Comparison of ENCODE assay signal across 13 cellular contexts in genomic region chr15:45448066-45448510, GRCh38.
A peak's percentile ranks its signal among the peaks of the same experiment; 100 is the strongest.
DNase-seq lines count a peak whose midpoint lies in the region; ATAC-seq, FAIRE-seq and TF ChIP-seq lines count a peak whose summit lies in the region.
"Had no signal": no experiment of that assay in that cellular context is flagged by ENCODE, and none has a peak within 500 bp of the region (broad histone marks: within the 10 kb centered on the region; RNA-seq: fewer than 3 reads in every experiment).

No MANE protein-coding gene starts in this region.

- no peak overlapping the region for H3K9ac ChIP-seq in MM.1S (ENCODE audit: low read length)
- H3K9ac ChIP-seq: KMS-11 had no signal

- H3F3A ChIP-seq in MM.1S (ENCODE audit: insufficient read depth, low read length) = no peaks in the 10 kb centered on the region

- H3K36me3 ChIP-seq in hepatocyte (replicated peaks; ENCODE audit: insufficient read depth, low read depth) = no peaks in the 10 kb centered on the region
- no peaks in the 10 kb centered on the region for H3K36me3 ChIP-seq in spleen
- H3K36me3 ChIP-seq in MM.1S (replicated peaks; ENCODE audit: insufficient read depth, low read length) = no peaks in the 10 kb centered on the region
- H3K36me3 ChIP-seq: thoracic aorta had no signal

- no peaks in the 10 kb centered on the region for H3K9me3 Mint-ChIP-seq in activated CD4-positive, alpha-beta memory T cell treated with anti-CD3 and anti-CD28 coated beads, Interleukin-2, amount 10 ng/mL, durations not matched to agents 7 days and 5 days
- H3K9me3 Mint-ChIP-seq: T-helper 1 cell treated with Interleukin-12 subunit alpha and Interleukin-12 subunit beta and Interleukin-4 antibody, amounts not matched to agents 30 μg/mL and 1 μg/mL, for 36 hours had no signal

- H2AFZ ChIP-seq in hepatocyte (no peak overlapping the region), MM.1S (ENCODE audit: low read length) (no peak overlapping the region)

- CTCF ChIA-PET in activated CD4-positive, alpha-beta memory T cell treated with anti-CD3 and anti-CD28 coated beads, Interleukin-2, amount 10 ng/mL, durations not matched to agents 7 days and 5 days (lab: Charles Lee) = no interaction called here

- H3K4me1 ChIP-seq in hepatocyte (ENCODE audit: insufficient read depth) (peaks cover 21% of the 10 kb centered on the region), spleen (peaks cover 0 to 18% (median 3%) of the 10 kb centered on the region in 6 donors), MM.1S (ENCODE audit: low read length) (peaks cover 6% of the 10 kb centered on the region; the same call in 1 of the 2 replicates)

- FAIRE-seq in RCC 7860 (lab: Jason Lieb, UNC) = peak; percentile 34

- H3K27ac ChIP-seq in hepatocyte (peak overlapping the region; percentile 96), spleen (no peak overlapping the region), MM.1S (ENCODE audit: low read length) (no peak overlapping the region)
- H3K27ac ChIP-seq: KMS-11, thoracic aorta had no signal

- H3K79me2 ChIP-seq in hepatocyte (no peaks in the 10 kb centered on the region), MM.1S (ENCODE audit: low read length) (no peaks in the 10 kb centered on the region)

- peaks cover 13% of the 10 kb centered on the region for H3K27me3 Mint-ChIP-seq in activated CD4-positive, alpha-beta memory T cell treated with anti-CD3 and anti-CD28 coated beads, Interleukin-2, amount 10 ng/mL, durations not matched to agents 7 days and 5 days

- POLR2A ChIA-PET in activated CD4-positive, alpha-beta memory T cell treated with anti-CD3 and anti-CD28 coated beads, Interleukin-2, amount 10 ng/mL, durations not matched to agents 7 days and 5 days (lab: Charles Lee) = interaction anchor here (0.6 to 1.6 kb wide), 2 partner anchors 10 to 17 kb away, joined by 5 to 6 read pairs; no protein-coding TSS in a partner anchor

- H3K4me1 Mint-ChIP-seq in activated CD4-positive, alpha-beta memory T cell treated with anti-CD3 and anti-CD28 coated beads, Interleukin-2, amount 10 ng/mL, durations not matched to agents 7 days and 5 days = no peaks in the 10 kb centered on the region
- H3K4me1 Mint-ChIP-seq: activated naive CD4-positive, alpha-beta T cell treated with anti-CD3 and anti-CD28 coated beads, Interleukin-2, amount 10 ng/mL, durations not matched to agents 7 days and 5 days had no signal

- TF ChIP-seq CTCF in hepatocyte (IDR thresholded peaks at IDR 0.05; ENCODE audit: poor library complexity) = no peak
- no peak for TF ChIP-seq CTCF in spleen (IDR thresholded peaks at IDR 0.05 in 8 of 11, conservative IDR thresholded peaks at IDR 0.05 in 3 of 11)
- TF ChIP-seq CTCF in MM.1S (IDR thresholded peaks at IDR 0.05; ENCODE audit: low read length) = no peak

- intact Hi-C loops in spleen (cut with DNase I; ENCODE audit: low total_unique reads) = no loop called here

- no peak overlapping the region for H3K4me2 ChIP-seq in hepatocyte
- no peak overlapping the region for H3K4me2 ChIP-seq in MM.1S (ENCODE audit: low read depth, low read length)
- H3K4me2 ChIP-seq: KMS-11 had no signal

- H3K27me3 ChIP-seq in hepatocyte = no peaks in the 10 kb centered on the region
- H3K27me3 ChIP-seq in spleen (replicated peaks in 1 of 7) = no peaks in the 10 kb centered on the region
- no peaks in the 10 kb centered on the region for H3K27me3 ChIP-seq in MM.1S (replicated peaks; ENCODE audit: insufficient read depth, low read length)

- H3K27ac Mint-ChIP-seq in activated CD4-positive, alpha-beta memory T cell treated with anti-CD3 and anti-CD28 coated beads, Interleukin-2, amount 10 ng/mL, durations not matched to agents 7 days and 5 days = no peak overlapping the region
- H3K27ac Mint-ChIP-seq: activated naive CD4-positive, alpha-beta T cell treated with anti-CD3 and anti-CD28 coated beads, Interleukin-2, amount 10 ng/mL, durations not matched to agents 7 days and 5 days; T-helper 1 cell treated with Interleukin-12 subunit alpha and Interleukin-12 subunit beta and Interleukin-4 antibody, amounts not matched to agents 30 μg/mL and 1 μg/mL, for 36 hours had no signal

- H4K20me1 ChIP-seq in hepatocyte (ENCODE audit: insufficient read depth, poor library complexity, severe bottlenecking) (no peaks in the 10 kb centered on the region), MM.1S (ENCODE audit: insufficient read depth, low read length) (no peaks in the 10 kb centered on the region)

- no peak for TF ChIP-seq POLR2A in spleen (IDR thresholded peaks at IDR 0.05)

- DNase-seq in RCC 7860 (ENCODE audit: low spot score) (peak; percentile 87), hepatocyte (ENCODE audit: low spot score) (no peak), spleen (peak; percentile 63), LoVo (ENCODE audit: low spot score) (no peak), MM.1S (no peak)
- DNase-seq in activated CD4-positive, alpha-beta memory T cell treated with anti-CD3 and anti-CD28 coated beads, Interleukin-2, amount 10 ng/mL, durations not matched to agents 7 days and 5 days = no peak
- DNase-seq: activated naive CD4-positive, alpha-beta T cell treated with anti-CD3 and anti-CD28 coated beads, Interleukin-2, amount 10 ng/mL, durations not matched to agents 7 days and 5 days; central memory CD4-positive, alpha-beta T cell had no signal

- WGBS in hepatocyte (ENCODE audit: low lambda C conversion rate, missing lambda C conversion rate) = 88% methylated on average over 6 of the region's 6 CpGs
- WGBS in spleen, 5 donors = 42 to 64% (median 51%) methylated on average over 3 to 6 of the region's 6 CpGs

- no peak overlapping the region for H3K4me3 Mint-ChIP-seq in activated CD4-positive, alpha-beta memory T cell treated with anti-CD3 and anti-CD28 coated beads, Interleukin-2, amount 10 ng/mL, durations not matched to agents 7 days and 5 days
- H3K4me3 Mint-ChIP-seq: activated naive CD4-positive, alpha-beta T cell treated with anti-CD3 and anti-CD28 coated beads, Interleukin-2, amount 10 ng/mL, durations not matched to agents 7 days and 5 days; T-helper 1 cell treated with Interleukin-12 subunit alpha and Interleukin-12 subunit beta and Interleukin-4 antibody, amounts not matched to agents 30 μg/mL and 1 μg/mL, for 36 hours had no signal

- H3K9me3 ChIP-seq in hepatocyte (ENCODE audit: low read depth) (no peaks in the 10 kb centered on the region), spleen (no peaks in the 10 kb centered on the region), MM.1S (replicated peaks; ENCODE audit: insufficient read depth, low read length) (no peaks in the 10 kb centered on the region)
- H3K9me3 ChIP-seq: thoracic aorta had no signal

- H3K4me3 ChIP-seq in hepatocyte (no peak overlapping the region), spleen (no peak overlapping the region), MM.1S (ENCODE audit: low read length) (no peak overlapping the region)
- H3K4me3 ChIP-seq: thoracic aorta had no signal

- H3K9me2 ChIP-seq in hepatocyte (replicated peaks; ENCODE audit: insufficient read depth) (no peaks in the 10 kb centered on the region), MM.1S (replicated peaks; ENCODE audit: insufficient read depth, low read length) (no peaks in the 10 kb centered on the region)

- H3K36me3 Mint-ChIP-seq in activated CD4-positive, alpha-beta memory T cell treated with anti-CD3 and anti-CD28 coated beads, Interleukin-2, amount 10 ng/mL, durations not matched to agents 7 days and 5 days (ENCODE audit: low read depth) = no peaks in the 10 kb centered on the region
- H3K36me3 Mint-ChIP-seq: activated naive CD4-positive, alpha-beta T cell treated with anti-CD3 and anti-CD28 coated beads, Interleukin-2, amount 10 ng/mL, durations not matched to agents 7 days and 5 days had no signal

- ATAC-seq in GM18868 (IDR thresholded peaks at IDR 0.05; ENCODE audit: unreplicated experiment) (peak; percentile 48), GM18520 (IDR thresholded peaks at IDR 0.05; ENCODE audit: unreplicated experiment) (no peak)

Comparison
In these comparisons a context has a peak if more than half of its experiments do, and no peak if none do; other contexts are left out.
1. DNase-seq: peak in RCC 7860 (single experiment) and spleen (single experiment); none in hepatocyte (single experiment), activated CD4-positive, alpha-beta memory T cell treated with anti-CD3 and anti-CD28 coated beads, Interleukin-2, amount 10 ng/mL, durations not matched to agents 7 days and 5 days (single experiment), LoVo (single experiment) and MM.1S (single experiment).